In the genomic region with DNA sequence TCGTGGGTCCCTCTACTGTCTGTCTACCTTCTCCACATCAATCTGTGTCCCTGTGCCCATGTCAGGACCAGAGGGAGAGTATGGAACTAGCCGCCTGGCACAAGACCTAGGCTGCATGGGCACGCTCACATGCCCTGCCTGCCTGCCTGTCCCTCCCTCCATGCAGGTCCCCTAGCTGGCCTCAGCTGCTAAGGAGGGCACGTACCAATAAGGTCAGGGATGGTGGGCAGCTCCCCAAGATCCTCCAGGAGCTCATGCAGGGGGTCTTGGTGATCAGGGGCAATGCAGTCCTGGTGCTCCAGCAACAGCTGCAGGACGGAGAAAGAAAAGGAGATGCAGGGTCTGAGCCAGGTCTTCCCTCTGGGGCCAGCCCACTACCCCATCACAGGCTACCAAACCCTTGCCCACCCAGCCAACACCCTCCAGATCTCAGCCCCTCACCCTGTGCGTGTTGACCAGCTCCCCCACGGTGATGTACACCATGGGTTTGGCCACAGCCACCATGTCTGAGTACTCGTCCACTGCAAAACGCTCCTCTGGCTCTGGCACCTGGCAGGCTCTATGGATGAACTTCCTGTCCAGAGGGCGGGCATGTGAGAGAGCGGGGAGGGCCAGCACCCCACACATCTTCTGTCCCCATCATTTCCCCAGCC, we compare ENCODE assay signal across 16 cellular contexts. TPM values are rescaled to one million over a fixed set of nuclear protein-coding genes. Genes with fewer than 3 reads are reported as not detected.
DNase-seq lines count a peak whose midpoint lies in the region; ATAC-seq and TF ChIP-seq lines count a peak whose summit lies in the region.
"Had no signal": no experiment of that assay in that cellular context is flagged by ENCODE, and none has a peak within 500 bp of the region (broad histone marks: within the 10 kb centered on the region; RNA-seq: fewer than 3 reads in every experiment).

No MANE protein-coding gene starts in this region.

- intact Hi-C loops in posterior vena cava (cut with DNase I) (no loop called here), transverse colon (cut with DNase I; ENCODE audit: low total_unique reads) (no loop called here), sigmoid colon (cut with DNase I) (loop anchor here (10.0 kb wide), 1 partner anchor 149 kb away; no protein-coding TSS in a partner anchor)

- no peak overlapping the region for H3K4me3 ChIP-seq in transverse colon
- no peak overlapping the region for H3K4me3 ChIP-seq in sigmoid colon

- H3K36me3 ChIP-seq in transverse colon (no peaks in the 10 kb centered on the region), sigmoid colon (no peaks in the 10 kb centered on the region)

- in situ Hi-C loops in transverse colon (cut with MboI; ENCODE audit: low pct_ligation_motif_present in 1 of 4, low pct_unique_long_range_greater_than_20kb in 1 of 4, low sequenced_read_pairs in 3 of 4): no loop called here

- DNase-seq in activated naive CD8-positive, alpha-beta T cell treated with anti-CD3 and anti-CD28 coated beads, Interleukin-2, amount 10 ng/mL, durations not matched to agents 7 days and 5 days: peak; percentile 13
- no peak for DNase-seq in activated naive CD8-positive, alpha-beta T cell treated with anti-CD3 and anti-CD28 coated beads for 36 hours
- DNase-seq in chondrocyte (ENCODE audit: low spot score) (peak; percentile 75), posterior vena cava (ENCODE audit: low spot score) (peak; percentile 70), transverse colon (peak; percentile 3), sigmoid colon (no peak), H4 (ENCODE audit: low spot score) (no peak)
- DNase-seq: C1 segment of cervical spinal cord; CD4-positive, alpha-beta memory T cell; COR-L47; DMS153; DMS79 treated with DMSO at 0.1 percent for 48 hours; EL had no signal

- POLR2A ChIA-PET in activated naive CD8-positive, alpha-beta T cell treated with anti-CD3 and anti-CD28 coated beads, Interleukin-2, amount 10 ng/mL, durations not matched to agents 7 days and 5 days (lab: Charles Lee): no interaction called here

- no peak for TF ChIP-seq CTCF in chondrocyte (IDR thresholded peaks at IDR 0.05)
- TF ChIP-seq CTCF in transverse colon (IDR thresholded peaks at IDR 0.05): no peak
- TF ChIP-seq CTCF in sigmoid colon (IDR thresholded peaks at IDR 0.05): no peak

- peaks cover 8% of the 10 kb centered on the region for H3K4me1 Mint-ChIP-seq in activated naive CD8-positive, alpha-beta T cell treated with anti-CD3 and anti-CD28 coated beads, Interleukin-2, amount 10 ng/mL, durations not matched to agents 7 days and 5 days
- H3K4me1 Mint-ChIP-seq in activated naive CD8-positive, alpha-beta T cell treated with anti-CD3 and anti-CD28 coated beads for 36 hours: no peaks in the 10 kb centered on the region
- H3K4me1 Mint-ChIP-seq in chondrocyte (ENCODE audit: low read depth): no peaks in the 10 kb centered on the region

- H3K27ac Mint-ChIP-seq in activated naive CD8-positive, alpha-beta T cell treated with anti-CD3 and anti-CD28 coated beads, Interleukin-2, amount 10 ng/mL, durations not matched to agents 7 days and 5 days: no peak overlapping the region
- no peak overlapping the region for H3K27ac Mint-ChIP-seq in activated naive CD8-positive, alpha-beta T cell treated with anti-CD3 and anti-CD28 coated beads for 36 hours
- no peak overlapping the region for H3K27ac Mint-ChIP-seq in chondrocyte (ENCODE audit: unreplicated experiment)
- H3K27ac Mint-ChIP-seq: CD4-positive, alpha-beta memory T cell had no signal

- H3K4me3 Mint-ChIP-seq in activated naive CD8-positive, alpha-beta T cell treated with anti-CD3 and anti-CD28 coated beads, Interleukin-2, amount 10 ng/mL, durations not matched to agents 7 days and 5 days: no peak overlapping the region
- no peak overlapping the region for H3K4me3 Mint-ChIP-seq in activated naive CD8-positive, alpha-beta T cell treated with anti-CD3 and anti-CD28 coated beads for 36 hours
- H3K4me3 Mint-ChIP-seq in chondrocyte (ENCODE audit: unreplicated experiment): no peak overlapping the region
- H3K4me3 Mint-ChIP-seq: CD4-positive, alpha-beta memory T cell had no signal

- no peaks in the 10 kb centered on the region for H3K9me3 Mint-ChIP-seq in activated naive CD8-positive, alpha-beta T cell treated with anti-CD3 and anti-CD28 coated beads, Interleukin-2, amount 10 ng/mL, durations not matched to agents 7 days and 5 days
- H3K9me3 Mint-ChIP-seq in activated naive CD8-positive, alpha-beta T cell treated with anti-CD3 and anti-CD28 coated beads for 36 hours: no peaks in the 10 kb centered on the region
- H3K9me3 Mint-ChIP-seq in chondrocyte (ENCODE audit: low read depth): no peaks in the 10 kb centered on the region
- H3K9me3 Mint-ChIP-seq: CD4-positive, alpha-beta memory T cell had no signal

- no peaks in the 10 kb centered on the region for H3K27me3 ChIP-seq in transverse colon
- H3K27me3 ChIP-seq in sigmoid colon: no peaks in the 10 kb centered on the region

- H3K4me1 ChIP-seq in transverse colon (no peaks in the 10 kb centered on the region), sigmoid colon (no peaks in the 10 kb centered on the region)

- WGBS in transverse colon (ENCODE audit: low coverage in 1 of 2), 2 donors: 92% methylated on average over 11 of the region's 11 CpGs; no CpG with 5 or more reads in 1 of the 2 donors
- 88 to 90% methylated on average over 11 of the region's 11 CpGs for WGBS in sigmoid colon, 2 donors

- H3K27me3 Mint-ChIP-seq in activated naive CD8-positive, alpha-beta T cell treated with anti-CD3 and anti-CD28 coated beads, Interleukin-2, amount 10 ng/mL, durations not matched to agents 7 days and 5 days: no peaks in the 10 kb centered on the region
- no peaks in the 10 kb centered on the region for H3K27me3 Mint-ChIP-seq in activated naive CD8-positive, alpha-beta T cell treated with anti-CD3 and anti-CD28 coated beads for 36 hours
- no peaks in the 10 kb centered on the region for H3K27me3 Mint-ChIP-seq in chondrocyte (ENCODE audit: low read depth)
- H3K27me3 Mint-ChIP-seq: CD4-positive, alpha-beta memory T cell had no signal

- TF ChIP-seq EP300 in transverse colon (IDR thresholded peaks at IDR 0.05; ENCODE audit: low read depth) (no peak), sigmoid colon (IDR thresholded peaks at IDR 0.05) (no peak)

- ATAC-seq in activated naive CD8-positive, alpha-beta T cell treated with anti-CD3 and anti-CD28 coated beads, Interleukin-2, amount 10 ng/mL, durations not matched to agents 7 days and 5 days (ENCODE audit: low read depth): no peak
- ATAC-seq in GM18519 (IDR thresholded peaks at IDR 0.05; ENCODE audit: low FRiP score, unreplicated experiment): no peak

- H3K9me3 ChIP-seq in transverse colon (no peaks in the 10 kb centered on the region), sigmoid colon (no peaks in the 10 kb centered on the region)

- TF ChIP-seq POLR2A in transverse colon (IDR thresholded peaks at IDR 0.05) (no peak), sigmoid colon (IDR thresholded peaks at IDR 0.05) (no peak)

- peaks cover 41% of the 10 kb centered on the region for H3K36me3 Mint-ChIP-seq in activated naive CD8-positive, alpha-beta T cell treated with anti-CD3 and anti-CD28 coated beads, Interleukin-2, amount 10 ng/mL, durations not matched to agents 7 days and 5 days
- no peaks in the 10 kb centered on the region for H3K36me3 Mint-ChIP-seq in activated naive CD8-positive, alpha-beta T cell treated with anti-CD3 and anti-CD28 coated beads for 36 hours
- peaks cover 2% of the 10 kb centered on the region for H3K36me3 Mint-ChIP-seq in chondrocyte (ENCODE audit: low read depth)
- H3K36me3 Mint-ChIP-seq: CD4-positive, alpha-beta memory T cell had no signal

- H3K27ac ChIP-seq in transverse colon (no peak overlapping the region), sigmoid colon (no peak overlapping the region)
- H3K27ac ChIP-seq: 22Rv1 had no signal

RNA-seq across cellular contexts. Expression of a gene that starts 33.1 kb away (rescaled TPM):
- total RNA-seq in activated naive CD8-positive, alpha-beta T cell treated with anti-CD3 and anti-CD28 coated beads, Interleukin-2, amount 10 ng/mL, durations not matched to agents 7 days and 5 days: 10 to 100 TPM; 52.4 to 54.4 TPM
- 10 to 100 TPM; 25.7 to 27.8 TPM for total RNA-seq in activated naive CD8-positive, alpha-beta T cell treated with anti-CD3 and anti-CD28 coated beads for 36 hours
- 42.3 to 64.7 TPM (median 62.0 TPM) in 3 replicates for total RNA-seq in chondrocyte
- 100 to 1,000 TPM in 1 of 2 donors, 10 to 100 TPM in 1; 77.5 to 102 TPM for total RNA-seq in posterior vena cava
- 100 to 1,000 TPM in 1 of 4 donors, 10 to 100 TPM in 3; 26.1 to 200 (median 85.7) TPM for total RNA-seq in transverse colon
- total RNA-seq in sigmoid colon: 10 to 100 TPM; 39.8 to 61.6 (median 53.2) TPM
- polyA plus RNA-seq in sigmoid colon: 10 to 100 TPM; 13.2 to 31.2 (median 22.9) TPM
- total RNA-seq in H4 (2014; rRNA removed; shearing (Covaris generic)): 3.9 and 7.9 TPM in 2 replicates

RNA-seq across cellular contexts. Expression of a gene that starts 38.7 kb away (rescaled TPM):
- total RNA-seq in activated naive CD8-positive, alpha-beta T cell treated with anti-CD3 and anti-CD28 coated beads, Interleukin-2, amount 10 ng/mL, durations not matched to agents 7 days and 5 days: 10 to 100 TPM; 26.1 to 30.3 TPM
- total RNA-seq in activated naive CD8-positive, alpha-beta T cell treated with anti-CD3 and anti-CD28 coated beads for 36 hours: 10 to 100 TPM; 13.5 to 14.9 TPM
- total RNA-seq in chondrocyte (6.8 to 10.8 TPM (median 9.8 TPM) in 3 replicates), posterior vena cava (under 1 TPM; 0.43 to 0.79 TPM), transverse colon (1 to 10 TPM; 1.7 to 9.4 (median 2.9) TPM), sigmoid colon (under 1 TPM in 3 of 4 donors, not detected in 1; 0.55 to 0.81 (median 0.71) TPM)
- polyA plus RNA-seq in sigmoid colon: 10 to 100 TPM in 1 of 3 donors, under 1 TPM in 2; 0.60 to 11.2 (median 0.92) TPM
- 9.2 and 12.7 TPM in 2 replicates for total RNA-seq in H4 (2014; rRNA removed; shearing (Covaris generic))
- total RNA-seq: CD4-positive, alpha-beta memory T cell had no signal
- polyA plus RNA-seq: CD4-positive, alpha-beta memory T cell had no signal

RNA-seq across cellular contexts. Expression of a gene that starts 45.8 kb away (rescaled TPM):
- total RNA-seq in activated naive CD8-positive, alpha-beta T cell treated with anti-CD3 and anti-CD28 coated beads, Interleukin-2, amount 10 ng/mL, durations not matched to agents 7 days and 5 days: 10 to 100 TPM; 22.7 to 24.1 TPM
- total RNA-seq in activated naive CD8-positive, alpha-beta T cell treated with anti-CD3 and anti-CD28 coated beads for 36 hours: 10 to 100 TPM; 18.7 to 19.6 TPM
- total RNA-seq in chondrocyte (not detected in 3 replicates), posterior vena cava (not detected), transverse colon (not detected), sigmoid colon (not detected)
- 1 to 10 TPM in 1 of 3 donors, not detected in 2; 2.6 TPM for polyA plus RNA-seq in sigmoid colon
- not detected in 2 replicates for total RNA-seq in H4 (2014; rRNA removed; shearing (Covaris generic))
- total RNA-seq: H1 had no signal

RNA-seq across cellular contexts. Expression of a gene that starts 57.9 kb away (rescaled TPM):
- 10 to 100 TPM; 53.8 TPM for total RNA-seq in activated naive CD8-positive, alpha-beta T cell treated with anti-CD3 and anti-CD28 coated beads, Interleukin-2, amount 10 ng/mL, durations not matched to agents 7 days and 5 days
- total RNA-seq in activated naive CD8-positive, alpha-beta T cell treated with anti-CD3 and anti-CD28 coated beads for 36 hours: 10 to 100 TPM; 65.9 to 68.2 TPM
- 54.8 to 59.6 TPM (median 56.2 TPM) in 3 replicates for total RNA-seq in chondrocyte
- total RNA-seq in posterior vena cava: 10 to 100 TPM; 62.5 to 82.1 TPM
- total RNA-seq in transverse colon: 100 to 1,000 TPM in 1 of 4 donors, 10 to 100 TPM in 3; 25.1 to 104 (median 77.5) TPM
- total RNA-seq in sigmoid colon: 100 to 1,000 TPM in 1 of 4 donors, 10 to 100 TPM in 3; 59.3 to 113 (median 67.2) TPM
- polyA plus RNA-seq in sigmoid colon: 10 to 100 TPM; 80.8 to 91.6 (median 84.1) TPM
- total RNA-seq in H4 (2014; rRNA removed; shearing (Covaris generic)): 212 and 242 TPM in 2 replicates

Comparison
In these comparisons a context has a peak if more than half of its experiments do, and no peak if none do; other contexts are left out.
1. DNase-seq: peak in activated naive CD8-positive, alpha-beta T cell treated with anti-CD3 and anti-CD28 coated beads, Interleukin-2, amount 10 ng/mL, durations not matched to agents 7 days and 5 days (single experiment), chondrocyte (single experiment), posterior vena cava (single experiment) and transverse colon (single experiment); none in activated naive CD8-positive, alpha-beta T cell treated with anti-CD3 and anti-CD28 coated beads for 36 hours (single experiment), sigmoid colon (single experiment) and H4 (single experiment).
2. RNA of a gene that starts 45.8 kb away (total RNA-seq): 22.7 to 24.1 TPM in activated naive CD8-positive, alpha-beta T cell treated with anti-CD3 and anti-CD28 coated beads, Interleukin-2, amount 10 ng/mL, durations not matched to agents 7 days and 5 days and 18.7 to 19.6 TPM in activated naive CD8-positive, alpha-beta T cell treated with anti-CD3 and anti-CD28 coated beads for 36 hours; not detected in chondrocyte, not detected in posterior vena cava, not detected in transverse colon, not detected in sigmoid colon and not detected in H4; every median in the first group is over 10 times any median in the second.